In the genomic region with DNA sequence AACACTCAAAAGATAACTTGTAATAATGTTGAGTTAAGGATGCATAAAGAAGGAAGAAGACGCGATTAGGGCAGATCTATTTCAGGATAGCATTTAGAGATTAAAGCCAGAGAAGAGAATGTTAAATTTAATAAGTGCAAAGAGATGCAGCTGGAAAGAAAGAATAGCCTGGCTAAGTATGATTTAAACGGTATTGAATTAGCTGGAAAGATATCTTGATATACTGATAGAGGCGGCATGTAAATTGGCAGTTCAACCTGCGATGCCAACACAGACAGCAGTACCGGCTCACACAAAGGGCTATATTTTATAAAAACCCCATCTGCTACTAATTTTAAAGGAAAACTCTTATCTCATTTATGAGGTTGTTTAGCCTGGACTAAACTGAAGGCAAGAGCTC, we compare ENCODE assay signal across 22 cellular contexts.
A peak's percentile ranks its signal among the peaks of the same experiment; 100 is the strongest.
DNase-seq lines count a peak whose midpoint lies in the region; ATAC-seq and TF ChIP-seq lines count a peak whose summit lies in the region.
"Had no signal": no experiment of that assay in that cellular context is flagged by ENCODE, and none has a peak within 500 bp of the region (broad histone marks: within the 10 kb centered on the region; RNA-seq: fewer than 3 reads in every experiment).

No MANE protein-coding gene starts in this region.

- H3K9ac ChIP-seq in neural progenitor cell = no peak overlapping the region

- H3K9me3 ChIP-seq in heart right ventricle = no peaks in the 10 kb centered on the region
- no peaks in the 10 kb centered on the region for H3K9me3 ChIP-seq in heart left ventricle
- no peaks in the 10 kb centered on the region for H3K9me3 ChIP-seq in neural progenitor cell (ENCODE audit: low read depth)
- H3K9me3 ChIP-seq: Peyer's patch, SJCRH30 had no signal

- intact Hi-C loops in heart right ventricle (cut with DNase I) = no loop called here
- intact Hi-C loops in heart left ventricle (cut with DNase I) = no loop called here

- no peak overlapping the region for H2AFZ ChIP-seq in neural progenitor cell (replicated peaks)

- no peak overlapping the region for H3K4me3 Mint-ChIP-seq in chondrocyte (ENCODE audit: unreplicated experiment)
- H3K4me3 Mint-ChIP-seq in neural progenitor cell = no peak overlapping the region
- H3K4me3 Mint-ChIP-seq: activated naive CD4-positive, alpha-beta T cell treated with anti-CD3 and anti-CD28 coated beads, Interleukin-2, amount 50 U/mL, for 24 hours; IgD-negative memory B cell had no signal

- H3K4me3 ChIP-seq in heart right ventricle = no peak overlapping the region
- no peak overlapping the region for H3K4me3 ChIP-seq in heart left ventricle
- H3K4me3 ChIP-seq in neural progenitor cell = no peak overlapping the region
- H3K4me3 ChIP-seq: Peyer's patch, SJCRH30 had no signal

- H3K4me1 Mint-ChIP-seq in chondrocyte (ENCODE audit: low read depth) (peaks cover 28% of the 10 kb centered on the region), neural progenitor cell (peaks cover 30% of the 10 kb centered on the region)

- H3K27ac Mint-ChIP-seq in chondrocyte (ENCODE audit: unreplicated experiment) = peak overlapping the region; percentile 82
- no peak overlapping the region for H3K27ac Mint-ChIP-seq in neural progenitor cell
- H3K27ac Mint-ChIP-seq: activated naive CD4-positive, alpha-beta T cell treated with anti-CD3 and anti-CD28 coated beads, Interleukin-2, amount 50 U/mL, for 24 hours; IgD-negative memory B cell had no signal

- H3K27me3 Mint-ChIP-seq in chondrocyte (ENCODE audit: low read depth) = no peaks in the 10 kb centered on the region
- H3K27me3 Mint-ChIP-seq in neural progenitor cell (ENCODE audit: insufficient read depth, low read depth) = peaks cover 2% of the 10 kb centered on the region
- H3K27me3 Mint-ChIP-seq: activated naive CD4-positive, alpha-beta T cell treated with anti-CD3 and anti-CD28 coated beads, Interleukin-2, amount 50 U/mL, for 24 hours; IgD-negative memory B cell; naive B cell had no signal

- H3K36me3 Mint-ChIP-seq in chondrocyte (ENCODE audit: low read depth) (no peaks in the 10 kb centered on the region), neural progenitor cell (no peaks in the 10 kb centered on the region)
- H3K36me3 Mint-ChIP-seq: activated naive CD4-positive, alpha-beta T cell treated with anti-CD3 and anti-CD28 coated beads, Interleukin-2, amount 50 U/mL, for 24 hours; IgD-negative memory B cell; naive B cell had no signal

- peak overlapping the region; percentile 35 for H3K4me2 ChIP-seq in neural progenitor cell

- no peaks in the 10 kb centered on the region for H3K79me2 ChIP-seq in neural progenitor cell (ENCODE audit: low read depth)

- ATAC-seq in heart right ventricle = no peak
- no peak for ATAC-seq in heart left ventricle
- ATAC-seq in HG02973 (IDR thresholded peaks at IDR 0.05; ENCODE audit: unreplicated experiment) = no peak

- H3K36me3 ChIP-seq in heart right ventricle (no peaks in the 10 kb centered on the region), heart left ventricle (no peaks in the 10 kb centered on the region), neural progenitor cell (no peaks in the 10 kb centered on the region)
- H3K36me3 ChIP-seq: Peyer's patch, SJCRH30 had no signal

- H3K27me3 ChIP-seq in heart right ventricle (no peaks in the 10 kb centered on the region), heart left ventricle (no peaks in the 10 kb centered on the region), neural progenitor cell (no peaks in the 10 kb centered on the region)
- H3K27me3 ChIP-seq: dorsolateral prefrontal cortex, Peyer's patch, SJCRH30 had no signal

- peaks cover 0 to 36% (median 25%) of the 10 kb centered on the region in 9 donors for H3K4me1 ChIP-seq in heart right ventricle
- H3K4me1 ChIP-seq in heart left ventricle = peaks cover 0 to 26% (median 10%) of the 10 kb centered on the region in 12 donors
- H3K4me1 ChIP-seq in neural progenitor cell = peaks cover 69% of the 10 kb centered on the region

- no peak for TF ChIP-seq CTCF in heart right ventricle (IDR thresholded peaks at IDR 0.05)
- no peak for TF ChIP-seq CTCF in heart left ventricle (IDR thresholded peaks at IDR 0.05)
- no peak for TF ChIP-seq CTCF in chondrocyte (IDR thresholded peaks at IDR 0.05)
- TF ChIP-seq CTCF in neural progenitor cell (IDR thresholded peaks at IDR 0.05) = no peak

- peaks cover 34% of the 10 kb centered on the region for H3F3A ChIP-seq in neural progenitor cell (ENCODE audit: low read depth)

- WGBS in heart right ventricle, 2 donors = 72% methylated on average over 6 of the region's 6 CpGs
- 60 to 79% (median 74%) methylated on average over 6 of the region's 6 CpGs for WGBS in heart left ventricle, 4 donors

- no peak for DNase-seq in heart right ventricle
- no peak for DNase-seq in heart left ventricle
- DNase-seq in chondrocyte (ENCODE audit: low spot score) = no peak
- no peak for DNase-seq in neural progenitor cell (ENCODE audit: low spot score)
- no peak for DNase-seq in HCEC 1CT
- DNase-seq in NOMO-1 (lab: John Stamatoyannopoulos, UW; ENCODE audit: unreplicated experiment in 2 of 2) = no peak
- DNase-seq in stimulated activated CD4-positive, alpha-beta T cell treated with anti-CD3 and anti-CD28 coated beads, Interleukin-12 subunit alpha, Interleukin-12 subunit beta, amount 100 ng/mL, for 4 hours = no peak
- DNase-seq: central memory CD4-positive, alpha-beta T cell; DMS153; dorsolateral prefrontal cortex; naive B cell; NCI-H1105; NCI-H2081; occipital lobe; retina; stimulated activated CD4-positive, alpha-beta T cell treated with anti-CD3 and anti-CD28 coated beads, Interleukin-4, amount 100 ng/mL, for 24 hours; stimulated activated naive CD4-positive, alpha-beta T cell treated with Interleukin-2 at 50 U/mL for 16 hours had no signal

- H3K27ac ChIP-seq in heart right ventricle (peak overlapping the region in 6 of 10 donors; percentile 1 to 41 (median 38)), heart left ventricle (peak overlapping the region in 4 of 12 donors; percentile 11 to 54 (median 36)), neural progenitor cell (no peak overlapping the region)
- H3K27ac ChIP-seq: SJCRH30 had no signal

- no peaks in the 10 kb centered on the region for H3K9me3 Mint-ChIP-seq in chondrocyte (ENCODE audit: low read depth)
- no peaks in the 10 kb centered on the region for H3K9me3 Mint-ChIP-seq in neural progenitor cell
- H3K9me3 Mint-ChIP-seq: activated naive CD4-positive, alpha-beta T cell treated with anti-CD3 and anti-CD28 coated beads, Interleukin-2, amount 50 U/mL, for 24 hours; IgD-negative memory B cell; naive B cell had no signal

- peaks cover 6% of the 10 kb centered on the region for H4K20me1 ChIP-seq in neural progenitor cell (ENCODE audit: low read depth)

- no peak for TF ChIP-seq POLR2A in heart left ventricle (IDR thresholded peaks at IDR 0.05)
